Comparison of ENCODE assay signal across 2 cellular contexts in the genomic region with DNA sequence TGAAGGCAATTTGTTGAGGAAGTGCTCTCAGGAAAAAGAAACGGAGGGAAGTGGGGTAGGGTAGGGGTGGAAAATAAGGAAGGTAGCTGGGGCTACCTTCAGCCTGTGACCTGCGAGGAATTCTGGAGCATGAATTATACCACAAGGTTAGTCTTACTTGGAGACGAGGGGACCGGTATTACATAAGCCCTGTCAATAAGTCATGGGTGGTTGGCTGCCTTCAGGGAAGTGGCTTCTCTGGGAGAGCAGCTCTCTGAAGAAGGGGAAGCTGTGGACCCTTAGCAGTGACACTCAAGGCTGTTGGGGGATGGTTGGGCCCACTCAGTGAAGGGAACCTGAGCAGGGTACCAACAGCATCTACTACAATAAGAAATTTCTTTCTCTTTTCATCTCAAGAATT.
TF ChIP-seq lines count a peak whose summit lies in the region.

No MANE protein-coding gene starts in this region.

TF ChIP-seq in A549, 52 proteins besides CTCF, POLR2A, EP300 and RAD21 (continued from another document):
- TF ChIP-seq MYC (IDR thresholded peaks at IDR 0.05; ENCODE audit: borderline replicate concordance, low read length) (no peak), ESRRA (IDR thresholded peaks at IDR 0.05; ENCODE audit: borderline replicate concordance, low read length) (no peak), TP53 (CRISPR knock-in tag; IDR thresholded peaks at IDR 0.05) (no peak), RFX5 (IDR thresholded peaks at IDR 0.05) (no peak), ZNF302 (CRISPR knock-in tag; IDR thresholded peaks at IDR 0.05) (no peak), NFE2L2 (conservative IDR thresholded peaks at IDR 0.05; ENCODE audit: low read length) (no peak), JUNB (IDR thresholded peaks at IDR 0.05) (no peak), CBX8 (IDR thresholded peaks at IDR 0.05) (no peak), GATA3 (IDR thresholded peaks at IDR 0.05; ENCODE audit: borderline replicate concordance) (no peak), POLR2AphosphoS2 (conservative IDR thresholded peaks at IDR 0.05; ENCODE audit: low read length) (no peak)
- TF ChIP-seq, protein P1, sequence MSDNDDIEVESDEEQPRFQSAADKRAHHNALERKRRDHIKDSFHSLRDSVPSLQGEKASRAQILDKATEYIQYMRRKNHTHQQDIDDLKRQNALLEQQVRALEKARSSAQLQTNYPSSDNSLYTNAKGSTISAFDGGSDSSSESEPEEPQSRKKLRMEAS (IDR thresholded peaks at IDR 0.05) = no peak
- TF ChIP-seq, protein P2, sequence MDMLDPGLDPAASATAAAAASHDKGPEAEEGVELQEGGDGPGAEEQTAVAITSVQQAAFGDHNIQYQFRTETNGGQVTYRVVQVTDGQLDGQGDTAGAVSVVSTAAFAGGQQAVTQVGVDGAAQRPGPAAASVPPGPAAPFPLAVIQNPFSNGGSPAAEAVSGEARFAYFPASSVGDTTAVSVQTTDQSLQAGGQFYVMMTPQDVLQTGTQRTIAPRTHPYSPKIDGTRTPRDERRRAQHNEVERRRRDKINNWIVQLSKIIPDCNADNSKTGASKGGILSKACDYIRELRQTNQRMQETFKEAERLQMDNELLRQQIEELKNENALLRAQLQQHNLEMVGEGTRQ (IDR thresholded peaks at IDR 0.05) = no peak
- TF ChIP-seq, protein P3, sequence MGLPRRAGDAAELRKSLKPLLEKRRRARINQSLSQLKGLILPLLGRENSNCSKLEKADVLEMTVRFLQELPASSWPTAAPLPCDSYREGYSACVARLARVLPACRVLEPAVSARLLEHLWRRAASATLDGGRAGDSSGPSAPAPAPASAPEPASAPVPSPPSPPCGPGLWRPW (IDR thresholded peaks at IDR 0.05) = no peak

TF ChIP-seq in GM23338, 12 proteins besides CTCF, POLR2A, EP300 and RAD21 (continued from another document):
- TF ChIP-seq JUNB (IDR thresholded peaks at IDR 0.05; ENCODE audit: unreplicated experiment) (no peak), ZNF331 (CRISPR knock-in tag; IDR thresholded peaks at IDR 0.05; ENCODE audit: low read depth) (no peak), CREB1 (CRISPR knock-in tag; IDR thresholded peaks at IDR 0.05; ENCODE audit: low read depth) (no peak), ZNF114 (CRISPR knock-in tag; IDR thresholded peaks at IDR 0.05) (no peak), POLR2AphosphoS5 (IDR thresholded peaks at IDR 0.05; ENCODE audit: low read depth) (no peak), EZH2 (IDR thresholded peaks at IDR 0.05; ENCODE audit: low read depth, unreplicated experiment) (no peak), NANOG (IDR thresholded peaks at IDR 0.05; ENCODE audit: borderline replicate concordance) (no peak), EZH2phosphoT487 (IDR thresholded peaks at IDR 0.05; ENCODE audit: unreplicated experiment) (no peak)
- TF ChIP-seq, protein P4, sequence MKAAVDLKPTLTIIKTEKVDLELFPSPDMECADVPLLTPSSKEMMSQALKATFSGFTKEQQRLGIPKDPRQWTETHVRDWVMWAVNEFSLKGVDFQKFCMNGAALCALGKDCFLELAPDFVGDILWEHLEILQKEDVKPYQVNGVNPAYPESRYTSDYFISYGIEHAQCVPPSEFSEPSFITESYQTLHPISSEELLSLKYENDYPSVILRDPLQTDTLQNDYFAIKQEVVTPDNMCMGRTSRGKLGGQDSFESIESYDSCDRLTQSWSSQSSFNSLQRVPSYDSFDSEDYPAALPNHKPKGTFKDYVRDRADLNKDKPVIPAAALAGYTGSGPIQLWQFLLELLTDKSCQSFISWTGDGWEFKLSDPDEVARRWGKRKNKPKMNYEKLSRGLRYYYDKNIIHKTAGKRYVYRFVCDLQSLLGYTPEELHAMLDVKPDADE (IDR thresholded peaks at IDR 0.05) = no peak
- TF ChIP-seq, protein P5, sequence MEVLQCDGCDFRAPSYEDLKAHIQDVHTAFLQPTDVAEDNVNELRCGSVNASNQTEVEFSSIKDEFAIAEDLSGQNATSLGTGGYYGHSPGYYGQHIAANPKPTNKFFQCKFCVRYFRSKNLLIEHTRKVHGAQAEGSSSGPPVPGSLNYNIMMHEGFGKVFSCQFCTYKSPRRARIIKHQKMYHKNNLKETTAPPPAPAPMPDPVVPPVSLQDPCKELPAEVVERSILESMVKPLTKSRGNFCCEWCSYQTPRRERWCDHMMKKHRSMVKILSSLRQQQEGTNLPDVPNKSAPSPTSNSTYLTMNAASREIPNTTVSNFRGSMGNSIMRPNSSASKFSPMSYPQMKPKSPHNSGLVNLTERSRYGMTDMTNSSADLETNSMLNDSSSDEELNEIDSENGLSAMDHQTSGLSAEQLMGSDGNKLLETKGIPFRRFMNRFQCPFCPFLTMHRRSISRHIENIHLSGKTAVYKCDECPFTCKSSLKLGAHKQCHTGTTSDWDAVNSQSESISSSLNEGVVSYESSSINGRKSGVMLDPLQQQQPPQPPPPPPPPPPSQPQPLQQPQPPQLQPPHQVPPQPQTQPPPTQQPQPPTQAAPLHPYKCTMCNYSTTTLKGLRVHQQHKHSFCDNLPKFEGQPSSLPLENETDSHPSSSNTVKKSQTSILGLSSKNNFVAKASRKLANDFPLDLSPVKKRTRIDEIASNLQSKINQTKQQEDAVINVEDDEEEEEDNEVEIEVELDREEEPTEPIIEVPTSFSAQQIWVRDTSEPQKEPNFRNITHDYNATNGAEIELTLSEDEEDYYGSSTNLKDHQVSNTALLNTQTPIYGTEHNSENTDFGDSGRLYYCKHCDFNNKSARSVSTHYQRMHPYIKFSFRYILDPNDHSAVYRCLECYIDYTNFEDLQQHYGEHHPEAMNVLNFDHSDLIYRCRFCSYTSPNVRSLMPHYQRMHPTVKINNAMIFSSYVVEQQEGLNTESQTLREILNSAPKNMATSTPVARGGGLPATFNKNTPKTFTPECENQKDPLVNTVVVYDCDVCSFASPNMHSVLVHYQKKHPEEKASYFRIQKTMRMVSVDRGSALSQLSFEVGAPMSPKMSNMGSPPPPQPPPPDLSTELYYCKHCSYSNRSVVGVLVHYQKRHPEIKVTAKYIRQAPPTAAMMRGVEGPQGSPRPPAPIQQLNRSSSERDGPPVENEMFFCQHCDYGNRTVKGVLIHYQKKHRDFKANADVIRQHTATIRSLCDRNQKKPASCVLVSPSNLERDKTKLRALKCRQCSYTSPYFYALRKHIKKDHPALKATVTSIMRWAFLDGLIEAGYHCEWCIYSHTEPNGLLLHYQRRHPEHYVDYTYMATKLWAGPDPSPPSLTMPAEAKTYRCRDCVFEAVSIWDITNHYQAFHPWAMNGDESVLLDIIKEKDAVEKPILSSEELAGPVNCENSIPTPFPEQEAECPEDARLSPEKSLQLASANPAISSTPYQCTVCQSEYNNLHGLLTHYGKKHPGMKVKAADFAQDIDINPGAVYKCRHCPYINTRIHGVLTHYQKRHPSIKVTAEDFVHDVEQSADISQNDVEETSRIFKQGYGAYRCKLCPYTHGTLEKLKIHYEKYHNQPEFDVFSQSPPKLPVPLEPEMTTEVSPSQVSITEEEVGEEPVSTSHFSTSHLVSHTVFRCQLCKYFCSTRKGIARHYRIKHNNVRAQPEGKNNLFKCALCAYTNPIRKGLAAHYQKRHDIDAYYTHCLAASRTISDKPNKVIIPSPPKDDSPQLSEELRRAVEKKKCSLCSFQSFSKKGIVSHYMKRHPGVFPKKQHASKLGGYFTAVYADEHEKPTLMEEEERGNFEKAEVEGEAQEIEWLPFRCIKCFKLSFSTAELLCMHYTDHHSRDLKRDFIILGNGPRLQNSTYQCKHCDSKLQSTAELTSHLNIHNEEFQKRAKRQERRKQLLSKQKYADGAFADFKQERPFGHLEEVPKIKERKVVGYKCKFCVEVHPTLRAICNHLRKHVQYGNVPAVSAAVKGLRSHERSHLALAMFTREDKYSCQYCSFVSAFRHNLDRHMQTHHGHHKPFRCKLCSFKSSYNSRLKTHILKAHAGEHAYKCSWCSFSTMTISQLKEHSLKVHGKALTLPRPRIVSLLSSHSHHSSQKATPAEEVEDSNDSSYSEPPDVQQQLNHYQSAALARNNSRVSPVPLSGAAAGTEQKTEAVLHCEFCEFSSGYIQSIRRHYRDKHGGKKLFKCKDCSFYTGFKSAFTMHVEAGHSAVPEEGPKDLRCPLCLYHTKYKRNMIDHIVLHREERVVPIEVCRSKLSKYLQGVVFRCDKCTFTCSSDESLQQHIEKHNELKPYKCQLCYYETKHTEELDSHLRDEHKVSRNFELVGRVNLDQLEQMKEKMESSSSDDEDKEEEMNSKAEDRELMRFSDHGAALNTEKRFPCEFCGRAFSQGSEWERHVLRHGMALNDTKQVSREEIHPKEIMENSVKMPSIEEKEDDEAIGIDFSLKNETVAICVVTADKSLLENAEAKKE (CRISPR knock-in tag; IDR thresholded peaks at IDR 0.05) = no peak
